ENCODE assay signal across 9 cellular contexts in the genomic region with DNA sequence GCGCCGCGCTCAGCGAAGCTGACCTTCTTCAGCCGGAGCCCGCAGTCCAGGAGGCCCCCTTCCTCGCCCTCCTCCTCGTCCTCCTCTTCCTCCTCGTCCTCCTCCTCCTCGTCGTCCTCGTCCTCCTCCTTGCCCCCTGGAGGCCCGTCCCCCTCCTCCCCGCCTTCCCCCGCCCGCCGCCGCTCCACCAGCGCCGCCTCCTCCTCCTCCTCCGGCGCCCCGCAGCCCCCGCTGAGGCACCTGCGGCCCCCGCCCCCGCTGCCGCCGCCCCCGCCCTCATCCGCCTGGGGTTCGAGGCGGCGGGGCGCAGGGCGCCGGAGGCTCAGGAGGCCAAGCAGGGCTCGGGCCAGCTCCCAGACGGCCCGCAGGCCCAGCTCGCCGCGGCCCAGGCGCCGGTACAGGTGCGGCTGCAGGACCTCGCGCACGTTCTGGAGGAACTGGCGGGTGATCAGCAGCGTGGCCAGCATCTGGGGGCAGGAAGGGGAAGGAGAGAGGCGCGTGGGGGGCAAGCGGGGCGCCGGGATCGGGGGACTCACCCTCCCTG. TPM values are rescaled to one million over a fixed set of nuclear protein-coding genes. Genes with fewer than 3 reads are reported as not detected.
A peak's percentile ranks its signal among the peaks of the same experiment; 100 is the strongest.
DNase-seq lines count a peak whose midpoint lies in the region; ATAC-seq and TF ChIP-seq lines count a peak whose summit lies in the region.
"Had no signal": no experiment of that assay in that cellular context is flagged by ENCODE, and none has a peak within 500 bp of the region (broad histone marks: within the 10 kb centered on the region; RNA-seq: fewer than 3 reads in every experiment).

No MANE protein-coding gene starts in this region.

- peak overlapping the region; percentile 46 for H3K4me3 ChIP-seq in fibroblast of villous mesenchyme (ENCODE audit: low read depth, low read length)
- peak overlapping the region; percentile 21 to 49 (median 30) for H3K4me3 ChIP-seq in skin epidermis

- ATAC-seq in HG02884 (IDR thresholded peaks at IDR 0.05; ENCODE audit: unreplicated experiment) (no peak), HG02840 (IDR thresholded peaks at IDR 0.05; ENCODE audit: low FRiP score, unreplicated experiment) (no peak)

- no peak for TF ChIP-seq CTCF in fibroblast of villous mesenchyme (IDR thresholded peaks at IDR 0.05; ENCODE audit: insufficient read depth, low read depth, low read length)

- H3K27ac ChIP-seq in skin epidermis: peak overlapping the region in 15 of 21 experiments; percentile 5 to 75 (median 47)

- peak; percentile 71 for DNase-seq in DMS53 (lab: John Stamatoyannopoulos, UW)
- no peak for DNase-seq in DMS53 treated with DMSO at 0.1 percent for 48 hours (lab: John Stamatoyannopoulos, UW; ENCODE audit: unreplicated experiment)
- peak; percentile 41 to 47 for DNase-seq in activated CD4-positive, alpha-beta T cell treated with anti-CD3 and anti-CD28 coated beads, Interleukin-2, amount 50 U/mL, for 4 hours
- DNase-seq in fibroblast of villous mesenchyme (ENCODE audit: low read depth): no peak
- no peak for DNase-seq in SKM-1 (lab: John Stamatoyannopoulos, UW; ENCODE audit: unreplicated experiment)
- DNase-seq: NCI-H187 had no signal

RNA-seq across cellular contexts. Expression of gene ANO8, which starts 6.1 kb away (rescaled TPM):
- total RNA-seq in fibroblast of villous mesenchyme: 3.5 and 3.9 TPM in 2 replicates

RNA-seq across cellular contexts. Expression of gene GTPBP3, which starts 8.8 kb away (rescaled TPM):
- 14.2 and 16.1 TPM in 2 replicates for total RNA-seq in fibroblast of villous mesenchyme

RNA-seq across cellular contexts. Expression of gene DDA1, which starts 19.2 kb away (rescaled TPM):
- total RNA-seq in fibroblast of villous mesenchyme: 14.8 and 16.8 TPM in 2 replicates

RNA-seq across cellular contexts. Expression of gene MRPL34, which starts 22.9 kb away (rescaled TPM):
- 29.8 and 32.2 TPM in 2 replicates for total RNA-seq in fibroblast of villous mesenchyme

RNA-seq across cellular contexts. Expression of gene ABHD8, which starts 25.4 kb away (rescaled TPM):
- total RNA-seq in fibroblast of villous mesenchyme: 13.8 and 15.5 TPM in 2 replicates

Comparison
In these comparisons a context has a peak if more than half of its experiments do, and no peak if none do; other contexts are left out.
1. DNase-seq: peak in DMS53 (single experiment) and activated CD4-positive, alpha-beta T cell treated with anti-CD3 and anti-CD28 coated beads, Interleukin-2, amount 50 U/mL, for 4 hours (2 of 2); none in DMS53 treated with DMSO at 0.1 percent for 48 hours (single experiment), fibroblast of villous mesenchyme (single experiment) and SKM-1 (single experiment).